Comparison of ENCODE assay signal across 11 cellular contexts in the genomic region with DNA sequence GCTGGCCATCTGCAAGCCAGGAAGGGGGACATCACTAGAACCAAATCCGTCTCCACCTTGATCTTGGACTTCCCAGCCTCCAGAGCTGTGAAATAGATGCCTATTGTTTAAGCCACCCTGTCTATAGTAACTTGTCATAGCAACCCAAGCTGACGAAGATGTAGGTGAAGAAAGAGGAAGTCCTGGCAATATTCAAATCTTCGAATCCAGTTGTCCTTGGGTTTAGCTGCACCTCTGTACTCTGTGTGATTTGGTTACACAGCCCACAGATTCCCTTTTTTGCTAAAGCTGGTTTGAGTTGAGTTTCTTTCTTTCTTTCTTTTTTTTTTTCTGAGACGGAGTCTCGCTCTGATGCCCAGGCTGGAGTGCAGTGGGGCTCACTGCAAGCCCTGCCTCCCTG.
DNase-seq lines count a peak whose midpoint lies in the region; ATAC-seq and TF ChIP-seq lines count a peak whose summit lies in the region.
"Had no signal": no experiment of that assay in that cellular context is flagged by ENCODE, and none has a peak within 500 bp of the region (broad histone marks: within the 10 kb centered on the region; RNA-seq: fewer than 3 reads in every experiment).

No MANE protein-coding gene starts in this region.

- H3K36me3 ChIP-seq in GM06990 (ENCODE audit: control insufficient read depth, insufficient read depth, low read length): no peaks in the 10 kb centered on the region
- H3K36me3 ChIP-seq: BLaER1 had no signal

- DNase-seq in GM06990 (ENCODE audit: extremely low read depth, insufficient read length) (peak; percentile 84), SIG-M5 treated with dmso at 0.1 percent for 504 hours (lab: John Stamatoyannopoulos, UW; ENCODE audit: unreplicated experiment) (peak; percentile 98), foreskin melanocyte (no peak), T-helper 2 cell (no peak), HCEC 1CT (no peak)
- DNase-seq in activated T-cell treated with anti-CD3 and anti-CD28 coated beads, Interleukin-2, amount 50 U/mL, for 48 hours: no peak
- DNase-seq: activated CD4-positive, alpha-beta T cell treated with anti-CD3 and anti-CD28 coated beads, Interleukin-2, amount 50 U/mL, for 1 hour; GM23248 had no signal

- peak; percentile 45 for ATAC-seq in GM19468 (IDR thresholded peaks at IDR 0.05; ENCODE audit: extremely low read depth, unreplicated experiment)
- ATAC-seq in HG03108 (IDR thresholded peaks at IDR 0.05; ENCODE audit: unreplicated experiment): peak; percentile 35

- TF ChIP-seq CTCF in GM06990 (IDR thresholded peaks at IDR 0.05; ENCODE audit: insufficient read depth, low read length, poor library complexity, severe bottlenecking): no peak

- H3K27me3 ChIP-seq in GM06990 (replicated peaks; ENCODE audit: control insufficient read depth, insufficient read depth, low read length): no peaks in the 10 kb centered on the region
- H3K27me3 ChIP-seq: BLaER1 had no signal

- no peak overlapping the region for H3K4me3 ChIP-seq in GM06990 (replicated peaks; ENCODE audit: low read depth, low read length)
- H3K4me3 ChIP-seq: BLaER1, GM23248 had no signal

Comparison
In these comparisons a context has a peak if more than half of its experiments do, and no peak if none do; other contexts are left out.
1. DNase-seq: peak in GM06990 (single experiment) and SIG-M5 treated with dmso at 0.1 percent for 504 hours (single experiment); none in foreskin melanocyte (single experiment), T-helper 2 cell (0 of 5), activated T-cell treated with anti-CD3 and anti-CD28 coated beads, Interleukin-2, amount 50 U/mL, for 48 hours (0 of 2) and HCEC 1CT (single experiment).